8 cellular contexts compared by ENCODE assay signal in the genomic region with DNA sequence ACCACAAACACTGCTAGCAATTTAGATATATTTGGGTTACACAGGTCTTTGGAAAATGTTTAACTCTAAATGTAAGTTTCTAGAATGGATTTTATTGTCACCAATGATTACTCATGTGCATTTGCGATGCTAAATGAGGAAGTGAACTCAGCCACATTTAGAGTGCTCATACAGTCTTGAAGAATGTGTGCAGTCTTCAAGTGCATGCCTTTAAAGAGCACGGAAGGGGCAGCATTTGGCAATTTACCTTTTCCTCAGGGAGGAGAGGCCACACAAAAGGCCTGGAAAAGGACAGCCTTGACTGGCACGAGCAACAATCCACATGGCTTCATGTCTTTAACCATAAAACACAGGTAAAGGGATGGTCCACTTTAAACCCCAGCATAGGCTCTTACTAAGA.
A peak's percentile ranks its signal among the peaks of the same experiment; 100 is the strongest.
DNase-seq lines count a peak whose midpoint lies in the region; ATAC-seq and TF ChIP-seq lines count a peak whose summit lies in the region.

No MANE protein-coding gene starts in this region.

- no peaks in the 10 kb centered on the region for H3K36me3 Mint-ChIP-seq in natural killer cell

- H3K27me3 ChIP-seq in ACC112 (ENCODE audit: insufficient read depth, low read length) = no peaks in the 10 kb centered on the region

- DNase-seq in SKM-1 (lab: John Stamatoyannopoulos, UW; ENCODE audit: unreplicated experiment) = peak; percentile 27
- DNase-seq in natural killer cell = no peak
- DNase-seq in 8988T = no peak
- DNase-seq in HPDE6-E6E7 (ENCODE audit: extremely low spot score) = no peak
- no peak for DNase-seq in NCI-H2227 (lab: John Stamatoyannopoulos, UW; ENCODE audit: unreplicated experiment)

- peak; percentile 76 for ATAC-seq in GM19023 (IDR thresholded peaks at IDR 0.05; ENCODE audit: unreplicated experiment)
- ATAC-seq in HG03103 (IDR thresholded peaks at IDR 0.05; ENCODE audit: low read depth, unreplicated experiment) = peak; percentile 86
- ATAC-seq in natural killer cell = peak; percentile 50 to 60 (median 57)

- H3K36me3 ChIP-seq in ACC112 (ENCODE audit: insufficient read depth, low read length) = no peaks in the 10 kb centered on the region

- H3K4me1 ChIP-seq in ACC112 (ENCODE audit: control insufficient read depth, insufficient read depth, low read length, unreplicated experiment) = peaks cover 38% of the 10 kb centered on the region

- TF ChIP-seq CTCF in natural killer cell (IDR thresholded peaks at IDR 0.05) = no peak

- H3K27ac Mint-ChIP-seq in natural killer cell = peak overlapping the region; percentile 24

- H2AFZ ChIP-seq in ACC112 (ENCODE audit: low read length, unreplicated experiment) = peak overlapping the region; percentile 19

- H3K9me3 Mint-ChIP-seq in natural killer cell = peaks cover 4 to 5% of the 10 kb centered on the region in 2 donors

- H3K4me3 ChIP-seq in ACC112 (ENCODE audit: low read depth, low read length) = no peak overlapping the region

- H3K27me3 Mint-ChIP-seq in natural killer cell (ENCODE audit: low read depth in 2 of 2) = no peaks in the 10 kb centered on the region

- intact Hi-C loops in natural killer cell (cut with micrococcal nuclease) = no loop called here

- H3K27ac ChIP-seq in ACC112 (ENCODE audit: low read depth, low read length) = peak overlapping the region; percentile 49

- H3K4me1 Mint-ChIP-seq in natural killer cell = peaks cover 48 to 64% of the 10 kb centered on the region in 2 donors

- H3K4me3 Mint-ChIP-seq in natural killer cell = no peak overlapping the region

- no peaks in the 10 kb centered on the region for H3K79me2 ChIP-seq in ACC112 (ENCODE audit: control insufficient read depth, insufficient read depth, low read length, unreplicated experiment)
